In the genomic region with DNA sequence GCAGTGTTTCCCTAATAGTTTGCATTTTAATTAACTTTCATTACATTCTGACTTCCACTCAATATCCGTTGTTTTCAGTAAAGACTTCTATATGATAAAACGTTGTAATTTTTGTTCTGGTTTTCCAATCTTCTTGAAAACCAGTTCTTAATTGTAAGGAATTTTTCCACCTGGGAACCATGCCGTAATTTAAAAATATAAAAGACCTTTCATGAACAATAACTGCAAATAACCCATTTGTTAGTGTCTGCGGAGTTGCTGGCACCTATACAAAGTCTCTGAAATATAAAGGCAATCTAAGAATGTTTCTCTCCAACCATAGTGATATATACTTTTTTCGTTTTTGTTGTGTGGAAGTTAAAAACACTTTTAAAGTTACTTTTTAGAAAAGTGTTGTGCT, we compare ENCODE assay signal across 27 cellular contexts. TPM values are rescaled to one million over a fixed set of nuclear protein-coding genes. Genes with fewer than 3 reads are reported as not detected.
DNase-seq lines count a peak whose midpoint lies in the region; ATAC-seq and TF ChIP-seq lines count a peak whose summit lies in the region.
"Had no signal": no experiment of that assay in that cellular context is flagged by ENCODE, and none has a peak within 500 bp of the region (broad histone marks: within the 10 kb centered on the region; RNA-seq: fewer than 3 reads in every experiment).

No MANE protein-coding gene starts in this region.

- H3K27me3 Mint-ChIP-seq in activated T-cell treated with anti-CD3 and anti-CD28 coated beads, Interleukin-2, amount 50 U/mL, for 24 hours, result peaks cover 94% of the 10 kb centered on the region
- H3K27me3 Mint-ChIP-seq in HFFc6 (ENCODE audit: insufficient read depth) (peaks cover 62% of the 10 kb centered on the region), neural crest cell (ENCODE audit: low read depth) (peaks cover 97% of the 10 kb centered on the region)

- H3K9me3 Mint-ChIP-seq in activated T-cell treated with anti-CD3 and anti-CD28 coated beads, Interleukin-2, amount 50 U/mL, for 24 hours, result no peaks in the 10 kb centered on the region
- no peaks in the 10 kb centered on the region for H3K9me3 Mint-ChIP-seq in HFFc6
- no peaks in the 10 kb centered on the region for H3K9me3 Mint-ChIP-seq in neural crest cell
- H3K9me3 Mint-ChIP-seq: effector memory CD8-positive, alpha-beta T cell had no signal

- peaks cover 32% of the 10 kb centered on the region for H3K4me1 Mint-ChIP-seq in activated T-cell treated with anti-CD3 and anti-CD28 coated beads, Interleukin-2, amount 50 U/mL, for 24 hours (ENCODE audit: low read depth)
- peaks cover 44% of the 10 kb centered on the region for H3K4me1 Mint-ChIP-seq in HFFc6 (ENCODE audit: low read depth)
- peaks cover 12% of the 10 kb centered on the region for H3K4me1 Mint-ChIP-seq in neural crest cell

- intact Hi-C loops in colonic mucosa (cut with DNase I), result no loop called here

- H3K27ac ChIP-seq in colonic mucosa, result peak overlapping the region; percentile 84
- H3K27ac ChIP-seq: WERI-Rb-1 had no signal

- H3K4me3 Mint-ChIP-seq in activated T-cell treated with anti-CD3 and anti-CD28 coated beads, Interleukin-2, amount 50 U/mL, for 24 hours, result no peak overlapping the region
- H3K4me3 Mint-ChIP-seq in HFFc6 (peak overlapping the region; percentile 38; the same call in 1 of the 2 replicates), neural crest cell (peak overlapping the region; percentile 1)

- H3K4me3 ChIP-seq in colonic mucosa, result no peak overlapping the region
- H3K4me3 ChIP-seq: GM12878 had no signal

- H3K36me3 Mint-ChIP-seq in activated T-cell treated with anti-CD3 and anti-CD28 coated beads, Interleukin-2, amount 50 U/mL, for 24 hours (ENCODE audit: low read depth), result no peaks in the 10 kb centered on the region
- peaks cover 5% of the 10 kb centered on the region; the same call in 1 of the 2 replicates for H3K36me3 Mint-ChIP-seq in HFFc6 (ENCODE audit: low read depth)
- H3K36me3 Mint-ChIP-seq in neural crest cell (ENCODE audit: low read depth), result no peaks in the 10 kb centered on the region
- H3K36me3 Mint-ChIP-seq: activated naive CD8-positive, alpha-beta T cell had no signal

- DNase-seq in activated T-cell treated with anti-CD3 and anti-CD28 coated beads, Interleukin-2, amount 50 U/mL, for 24 hours, result no peak
- no peak for DNase-seq in activated T-cell treated with anti-CD3 and anti-CD28 coated beads, Interleukin-2, amount 50 U/mL, for 1 hour
- DNase-seq in HFFc6, result no peak
- DNase-seq in colonic mucosa, result no peak
- no peak for DNase-seq in neural crest cell (ENCODE audit: low read depth, low spot score)
- no peak for DNase-seq in NCI-H2081 (lab: John Stamatoyannopoulos, UW)
- DNase-seq in NCI-H748 (lab: John Stamatoyannopoulos, UW; ENCODE audit: unreplicated experiment), result no peak
- DNase-seq: activated CD4-positive, alpha-beta T cell treated with anti-CD3 and anti-CD28 coated beads, Interleukin-2, amount 50 U/mL, for 4 hours; BE2C; cortex of kidney; DMS153; effector memory CD8-positive, alpha-beta T cell; erythroblast; NCI-H446; NCI-H774; SHP77 treated with DMSO at 0.1 percent for 48 hours; stimulated activated CD4-positive, alpha-beta T cell treated with anti-CD3 and anti-CD28 coated beads, Interleukin-2, amount 100 ng/mL, for 48 hours; T1000; trophoblast cell; WERI-Rb-1 had no signal

- H3K9ac ChIP-seq in colonic mucosa (ENCODE audit: low read depth in 2 of 2, low read length in 2 of 2), result peak overlapping the region in 1 of 2 donors; percentile 90

- H3K27ac Mint-ChIP-seq in activated T-cell treated with anti-CD3 and anti-CD28 coated beads, Interleukin-2, amount 50 U/mL, for 24 hours, result peak overlapping the region; percentile 34
- H3K27ac Mint-ChIP-seq in HFFc6 (no peak overlapping the region), neural crest cell (ENCODE audit: unreplicated experiment) (no peak overlapping the region)
- H3K27ac Mint-ChIP-seq: activated naive CD8-positive, alpha-beta T cell; effector memory CD8-positive, alpha-beta T cell; progenitor cell of endocrine pancreas had no signal

- H3K36me3 ChIP-seq in colonic mucosa, result no peaks in the 10 kb centered on the region
- H3K36me3 ChIP-seq: BE2C, WERI-Rb-1 had no signal

- TF ChIP-seq CTCF in HFFc6 (IDR thresholded peaks at IDR 0.05), result no peak
- no peak for TF ChIP-seq CTCF in colonic mucosa (IDR thresholded peaks at IDR 0.05)
- TF ChIP-seq CTCF in neural crest cell (conservative IDR thresholded peaks at IDR 0.05), result no peak

- ATAC-seq in HG03175 (IDR thresholded peaks at IDR 0.05; ENCODE audit: unreplicated experiment), result no peak
- ATAC-seq: effector memory CD8-positive, alpha-beta T cell; GM12878; HCT116; sciatic nerve had no signal

- H3K27me3 ChIP-seq in colonic mucosa, result peaks cover 30% of the 10 kb centered on the region

- H3K9me3 ChIP-seq in colonic mucosa, result no peaks in the 10 kb centered on the region
- H3K9me3 ChIP-seq: BE2C, mucosa of descending colon had no signal

- no peaks in the 10 kb centered on the region for H3K4me1 ChIP-seq in colonic mucosa
- H3K4me1 ChIP-seq: BE2C had no signal

RNA-seq across cellular contexts. Expression of gene SATB2, which starts 7.7 kb away (rescaled TPM):
- 10 to 100 TPM in 4 of 6 experiments, 1 to 10 TPM in 2; 7.4 to 12.7 (median 11.9) TPM for total RNA-seq in HFFc6 (2021; fragmentation: NEBNext Ultra II Directional; extraction: Animal tissue kit (Norgen Biotek cat#: 25700))
- total RNA-seq in colonic mucosa, result 100 to 1,000 TPM; 133 to 178 TPM
- 9.2 and 10.1 TPM in 2 replicates for total RNA-seq in neural crest cell

Comparison
In these comparisons a context has a peak if more than half of its experiments do, and no peak if none do; other contexts are left out.
1. RNA of gene SATB2, which starts 7.7 kb away (total RNA-seq): 133 to 178 TPM in colonic mucosa; 7.4 to 12.7 TPM in HFFc6 and 9.2 to 10.1 TPM in neural crest cell; every median in the first group is over 4 times any median in the second.